1 cellular context compared by ENCODE assay signal in the genomic region with DNA sequence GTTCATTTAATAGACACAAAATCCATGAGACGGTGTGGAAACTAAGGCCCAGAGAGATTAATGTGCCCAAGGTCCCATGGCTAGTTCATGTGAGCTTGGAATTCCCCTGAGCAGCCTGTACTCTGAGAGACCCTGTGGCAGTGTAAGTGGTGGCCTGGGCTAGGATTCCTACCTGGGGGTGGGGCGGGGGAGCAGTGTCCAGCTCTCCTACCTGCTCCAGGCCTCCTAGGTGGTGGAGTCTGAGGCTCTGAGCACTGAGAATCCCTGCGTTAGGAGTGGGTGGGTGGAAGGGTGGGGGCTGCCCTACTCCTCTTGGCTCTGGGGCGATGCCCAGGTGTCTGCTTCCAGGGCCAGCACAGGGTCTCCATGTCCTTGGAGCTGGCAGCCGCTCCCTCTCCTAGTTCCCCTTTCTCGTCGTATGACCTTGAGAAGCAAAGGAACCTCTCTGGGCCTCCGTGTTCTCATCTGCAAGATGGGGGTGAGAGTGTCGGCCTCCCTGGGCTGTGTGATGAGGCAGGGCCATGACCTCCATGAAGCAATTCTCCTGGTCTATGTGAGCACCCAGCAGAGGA.
A peak's percentile ranks its signal among the peaks of the same experiment; 100 is the strongest.
TF ChIP-seq lines count a peak whose summit lies in the region.

No MANE protein-coding gene starts in this region.

TF ChIP-seq in A549, 52 proteins besides CTCF, POLR2A, EP300 and RAD21:
- TF ChIP-seq USF2 (IDR thresholded peaks at IDR 0.05) (no peak), ESRRA (IDR thresholded peaks at IDR 0.05; ENCODE audit: borderline replicate concordance, low read length) (no peak), CHD4 (IDR thresholded peaks at IDR 0.05; ENCODE audit: borderline replicate concordance) (no peak), MAFK (IDR thresholded peaks at IDR 0.05; ENCODE audit: partially characterized antibody) (no peak)
- TF ChIP-seq, protein P1, sequence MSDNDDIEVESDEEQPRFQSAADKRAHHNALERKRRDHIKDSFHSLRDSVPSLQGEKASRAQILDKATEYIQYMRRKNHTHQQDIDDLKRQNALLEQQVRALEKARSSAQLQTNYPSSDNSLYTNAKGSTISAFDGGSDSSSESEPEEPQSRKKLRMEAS (IDR thresholded peaks at IDR 0.05): 0 out of 2 replicates have a peak, but pooled peaks have one; percentile 9
